Comparison of ENCODE assay signal across 1 cellular context in the genomic region with DNA sequence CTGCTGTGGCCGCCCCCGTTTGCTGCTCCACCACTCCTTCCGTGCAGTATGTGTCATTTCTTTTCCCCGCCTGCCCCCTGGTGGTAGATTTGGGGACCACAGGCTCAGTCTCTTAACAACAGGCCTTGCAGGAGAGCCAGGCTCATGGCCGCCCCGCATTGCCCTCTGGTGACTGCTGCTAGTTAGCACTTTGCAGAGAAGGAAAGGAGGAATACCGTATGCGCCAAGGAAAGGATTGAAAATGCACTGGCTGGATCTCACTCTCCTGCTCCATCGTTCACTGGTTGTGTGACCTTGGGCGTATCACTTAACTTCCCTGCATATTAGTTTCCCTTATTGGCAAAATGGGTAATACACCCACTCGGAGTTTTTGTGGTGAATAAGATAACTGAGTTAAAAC.
TF ChIP-seq lines count a peak whose summit lies in the region.

No MANE protein-coding gene starts in this region.

TF ChIP-seq in HepG2, 621 proteins besides CTCF, POLR2A, EP300 and RAD21 (continued from another document and continues in another):
- TF ChIP-seq ZNF124 (CRISPR knock-in tag; IDR thresholded peaks at IDR 0.05) (no peak), WIZ (CRISPR knock-in tag; IDR thresholded peaks at IDR 0.05) (no peak), RBM22 (optimal IDR thresholded peaks at IDR 0.05; ENCODE audit: low read length) (no peak), ZNF777 (CRISPR knock-in tag; IDR thresholded peaks at IDR 0.05) (no peak), YEATS4 (CRISPR knock-in tag; IDR thresholded peaks at IDR 0.05; ENCODE audit: borderline replicate concordance) (no peak), ZNF570 (CRISPR knock-in tag; IDR thresholded peaks at IDR 0.05; ENCODE audit: borderline replicate concordance) (no peak), SIN3A (IDR thresholded peaks at IDR 0.05; ENCODE audit: borderline replicate concordance, low read depth, low read length) (no peak), MAFF (IDR thresholded peaks at IDR 0.05; ENCODE audit: low read depth, low read length) (no peak), SAP130 (CRISPR knock-in tag; IDR thresholded peaks at IDR 0.05; ENCODE audit: low read depth) (0 out of 2 replicates have a peak, but pooled peaks have one; percentile 27), NFRKB (IDR thresholded peaks at IDR 0.05) (no peak), SNAPC2 (CRISPR knock-in tag; IDR thresholded peaks at IDR 0.05) (no peak), RCOR2 (CRISPR knock-in tag; IDR thresholded peaks at IDR 0.05) (no peak), KAT8 (CRISPR knock-in tag; IDR thresholded peaks at IDR 0.05) (0 out of 2 replicates have a peak, but pooled peaks have one; percentile 38), ZNF775 (CRISPR knock-in tag; IDR thresholded peaks at IDR 0.05; ENCODE audit: borderline replicate concordance) (no peak), RBAK (CRISPR knock-in tag; IDR thresholded peaks at IDR 0.05) (no peak), ZKSCAN5 (CRISPR knock-in tag; IDR thresholded peaks at IDR 0.05) (no peak), NKX3-1 (CRISPR knock-in tag; IDR thresholded peaks at IDR 0.05) (no peak), JUND (CRISPR knock-in tag; IDR thresholded peaks at IDR 0.05) (no peak), NCOA5 (CRISPR knock-in tag; IDR thresholded peaks at IDR 0.05) (no peak), PHF20 (CRISPR knock-in tag; IDR thresholded peaks at IDR 0.05) (no peak), MZF1 (CRISPR knock-in tag; IDR thresholded peaks at IDR 0.05; ENCODE audit: borderline replicate concordance) (no peak), ZNF782 (CRISPR knock-in tag; IDR thresholded peaks at IDR 0.05; ENCODE audit: borderline replicate concordance) (no peak), ZNF431 (CRISPR knock-in tag; IDR thresholded peaks at IDR 0.05; ENCODE audit: borderline replicate concordance, low read depth) (no peak), ZNF263 (CRISPR knock-in tag; IDR thresholded peaks at IDR 0.05) (no peak), ZNF30 (CRISPR knock-in tag; IDR thresholded peaks at IDR 0.05) (no peak), SIX4 (CRISPR knock-in tag; IDR thresholded peaks at IDR 0.05) (no peak), PAF1 (CRISPR knock-in tag; IDR thresholded peaks at IDR 0.05) (no peak), MAFK (conservative IDR thresholded peaks at IDR 0.05 in 1 of 2, IDR thresholded peaks at IDR 0.05 in 1 of 2; ENCODE audit: low read length in 2 of 2) (no peak), REPIN1 (CRISPR knock-in tag; IDR thresholded peaks at IDR 0.05; ENCODE audit: borderline replicate concordance, low read depth) (peak; percentile 70; the same call in 1 of the 2 replicates), SMARCE1 (IDR thresholded peaks at IDR 0.05; ENCODE audit: borderline replicate concordance) (no peak), IRF2 (CRISPR knock-in tag; IDR thresholded peaks at IDR 0.05) (peak; percentile 54; the same call in 1 of the 2 replicates), ZFAT (CRISPR knock-in tag; conservative IDR thresholded peaks at IDR 0.05) (no peak), NR2F1 (CRISPR knock-in tag; IDR thresholded peaks at IDR 0.05) (no peak), ZBTB21 (CRISPR knock-in tag; IDR thresholded peaks at IDR 0.05) (no peak), REL (CRISPR knock-in tag; conservative IDR thresholded peaks at IDR 0.05) (no peak), RXRB (CRISPR knock-in tag; IDR thresholded peaks at IDR 0.05; ENCODE audit: borderline replicate concordance) (peak; percentile 48; the same call in 1 of the 2 replicates), ZNF737 (CRISPR knock-in tag; IDR thresholded peaks at IDR 0.05; ENCODE audit: borderline replicate concordance) (no peak), RBFOX2 (IDR thresholded peaks at IDR 0.05; ENCODE audit: low read depth, low read length) (no peak), ZNF292 (CRISPR knock-in tag; IDR thresholded peaks at IDR 0.05; ENCODE audit: borderline replicate concordance, low read depth) (no peak), ZNF230 (CRISPR knock-in tag; IDR thresholded peaks at IDR 0.05) (no peak), TCF12 (IDR thresholded peaks at IDR 0.05) (no peak), TCF12 (CRISPR knock-in tag; IDR thresholded peaks at IDR 0.05) (no peak)
- TF ChIP-seq, protein P1, sequence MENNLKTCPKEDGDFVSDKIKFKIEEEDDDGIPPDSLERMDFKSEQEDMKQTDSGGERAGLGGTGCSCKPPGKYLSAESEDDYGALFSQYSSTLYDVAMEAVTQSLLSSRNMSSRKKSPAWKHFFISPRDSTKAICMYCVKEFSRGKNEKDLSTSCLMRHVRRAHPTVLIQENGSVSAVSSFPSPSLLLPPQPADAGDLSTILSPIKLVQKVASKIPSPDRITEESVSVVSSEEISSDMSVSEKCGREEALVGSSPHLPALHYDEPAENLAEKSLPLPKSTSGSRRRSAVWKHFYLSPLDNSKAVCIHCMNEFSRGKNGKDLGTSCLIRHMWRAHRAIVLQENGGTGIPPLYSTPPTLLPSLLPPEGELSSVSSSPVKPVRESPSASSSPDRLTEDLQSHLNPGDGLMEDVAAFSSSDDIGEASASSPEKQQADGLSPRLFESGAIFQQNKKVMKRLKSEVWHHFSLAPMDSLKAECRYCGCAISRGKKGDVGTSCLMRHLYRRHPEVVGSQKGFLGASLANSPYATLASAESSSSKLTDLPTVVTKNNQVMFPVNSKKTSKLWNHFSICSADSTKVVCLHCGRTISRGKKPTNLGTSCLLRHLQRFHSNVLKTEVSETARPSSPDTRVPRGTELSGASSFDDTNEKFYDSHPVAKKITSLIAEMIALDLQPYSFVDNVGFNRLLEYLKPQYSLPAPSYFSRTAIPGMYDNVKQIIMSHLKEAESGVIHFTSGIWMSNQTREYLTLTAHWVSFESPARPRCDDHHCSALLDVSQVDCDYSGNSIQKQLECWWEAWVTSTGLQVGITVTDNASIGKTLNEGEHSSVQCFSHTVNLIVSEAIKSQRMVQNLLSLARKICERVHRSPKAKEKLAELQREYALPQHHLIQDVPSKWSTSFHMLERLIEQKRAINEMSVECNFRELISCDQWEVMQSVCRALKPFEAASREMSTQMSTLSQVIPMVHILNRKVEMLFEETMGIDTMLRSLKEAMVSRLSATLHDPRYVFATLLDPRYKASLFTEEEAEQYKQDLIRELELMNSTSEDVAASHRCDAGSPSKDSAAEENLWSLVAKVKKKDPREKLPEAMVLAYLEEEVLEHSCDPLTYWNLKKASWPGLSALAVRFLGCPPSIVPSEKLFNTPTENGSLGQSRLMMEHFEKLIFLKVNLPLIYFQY (CRISPR knock-in tag; IDR thresholded peaks at IDR 0.05; ENCODE audit: borderline replicate concordance), result no peak
- TF ChIP-seq, protein P2, sequence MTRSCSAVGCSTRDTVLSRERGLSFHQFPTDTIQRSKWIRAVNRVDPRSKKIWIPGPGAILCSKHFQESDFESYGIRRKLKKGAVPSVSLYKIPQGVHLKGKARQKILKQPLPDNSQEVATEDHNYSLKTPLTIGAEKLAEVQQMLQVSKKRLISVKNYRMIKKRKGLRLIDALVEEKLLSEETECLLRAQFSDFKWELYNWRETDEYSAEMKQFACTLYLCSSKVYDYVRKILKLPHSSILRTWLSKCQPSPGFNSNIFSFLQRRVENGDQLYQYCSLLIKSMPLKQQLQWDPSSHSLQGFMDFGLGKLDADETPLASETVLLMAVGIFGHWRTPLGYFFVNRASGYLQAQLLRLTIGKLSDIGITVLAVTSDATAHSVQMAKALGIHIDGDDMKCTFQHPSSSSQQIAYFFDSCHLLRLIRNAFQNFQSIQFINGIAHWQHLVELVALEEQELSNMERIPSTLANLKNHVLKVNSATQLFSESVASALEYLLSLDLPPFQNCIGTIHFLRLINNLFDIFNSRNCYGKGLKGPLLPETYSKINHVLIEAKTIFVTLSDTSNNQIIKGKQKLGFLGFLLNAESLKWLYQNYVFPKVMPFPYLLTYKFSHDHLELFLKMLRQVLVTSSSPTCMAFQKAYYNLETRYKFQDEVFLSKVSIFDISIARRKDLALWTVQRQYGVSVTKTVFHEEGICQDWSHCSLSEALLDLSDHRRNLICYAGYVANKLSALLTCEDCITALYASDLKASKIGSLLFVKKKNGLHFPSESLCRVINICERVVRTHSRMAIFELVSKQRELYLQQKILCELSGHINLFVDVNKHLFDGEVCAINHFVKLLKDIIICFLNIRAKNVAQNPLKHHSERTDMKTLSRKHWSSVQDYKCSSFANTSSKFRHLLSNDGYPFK (CRISPR knock-in tag; IDR thresholded peaks at IDR 0.05; ENCODE audit: borderline replicate concordance), result 0 out of 2 replicates have a peak, but pooled peaks have one; percentile 29
- TF ChIP-seq, protein P3, sequence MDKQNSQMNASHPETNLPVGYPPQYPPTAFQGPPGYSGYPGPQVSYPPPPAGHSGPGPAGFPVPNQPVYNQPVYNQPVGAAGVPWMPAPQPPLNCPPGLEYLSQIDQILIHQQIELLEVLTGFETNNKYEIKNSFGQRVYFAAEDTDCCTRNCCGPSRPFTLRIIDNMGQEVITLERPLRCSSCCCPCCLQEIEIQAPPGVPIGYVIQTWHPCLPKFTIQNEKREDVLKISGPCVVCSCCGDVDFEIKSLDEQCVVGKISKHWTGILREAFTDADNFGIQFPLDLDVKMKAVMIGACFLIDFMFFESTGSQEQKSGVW (CRISPR knock-in tag; IDR thresholded peaks at IDR 0.05; ENCODE audit: borderline replicate concordance), result no peak
- TF ChIP-seq, protein P4, sequence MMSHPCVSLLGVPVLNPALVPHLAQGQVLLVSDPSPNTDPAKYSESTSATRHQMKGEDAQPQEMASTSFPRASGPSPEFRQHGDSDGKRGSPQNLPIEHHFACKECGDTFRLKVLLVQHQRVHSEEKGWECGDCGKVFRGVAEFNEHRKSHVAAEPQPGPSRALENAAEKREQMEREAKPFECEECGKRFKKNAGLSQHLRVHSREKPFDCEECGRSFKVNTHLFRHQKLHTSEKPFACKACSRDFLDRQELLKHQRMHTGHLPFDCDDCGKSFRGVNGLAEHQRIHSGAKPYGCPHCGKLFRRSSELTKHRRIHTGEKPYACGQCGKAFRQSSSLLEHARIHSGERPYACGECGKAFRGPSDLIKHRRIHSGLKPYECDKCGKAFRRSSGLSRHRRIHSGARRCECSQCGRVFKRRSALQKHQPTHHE (CRISPR knock-in tag; IDR thresholded peaks at IDR 0.05; ENCODE audit: borderline replicate concordance), result no peak
- TF ChIP-seq, protein P5, sequence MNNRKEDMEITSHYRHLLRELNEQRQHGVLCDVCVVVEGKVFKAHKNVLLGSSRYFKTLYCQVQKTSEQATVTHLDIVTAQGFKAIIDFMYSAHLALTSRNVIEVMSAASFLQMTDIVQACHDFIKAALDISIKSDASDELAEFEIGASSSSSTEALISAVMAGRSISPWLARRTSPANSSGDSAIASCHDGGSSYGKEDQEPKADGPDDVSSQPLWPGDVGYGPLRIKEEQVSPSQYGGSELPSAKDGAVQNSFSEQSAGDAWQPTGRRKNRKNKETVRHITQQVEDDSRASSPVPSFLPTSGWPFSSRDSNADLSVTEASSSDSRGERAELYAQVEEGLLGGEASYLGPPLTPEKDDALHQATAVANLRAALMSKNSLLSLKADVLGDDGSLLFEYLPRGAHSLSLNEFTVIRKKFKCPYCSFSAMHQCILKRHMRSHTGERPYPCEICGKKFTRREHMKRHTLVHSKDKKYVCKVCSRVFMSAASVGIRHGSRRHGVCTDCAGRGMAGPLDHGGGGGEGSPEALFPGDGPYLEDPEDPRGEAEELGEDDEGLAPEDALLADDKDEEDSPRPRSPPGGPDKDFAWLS (CRISPR knock-in tag; IDR thresholded peaks at IDR 0.05; ENCODE audit: borderline replicate concordance), result no peak
- TF ChIP-seq, protein P6, sequence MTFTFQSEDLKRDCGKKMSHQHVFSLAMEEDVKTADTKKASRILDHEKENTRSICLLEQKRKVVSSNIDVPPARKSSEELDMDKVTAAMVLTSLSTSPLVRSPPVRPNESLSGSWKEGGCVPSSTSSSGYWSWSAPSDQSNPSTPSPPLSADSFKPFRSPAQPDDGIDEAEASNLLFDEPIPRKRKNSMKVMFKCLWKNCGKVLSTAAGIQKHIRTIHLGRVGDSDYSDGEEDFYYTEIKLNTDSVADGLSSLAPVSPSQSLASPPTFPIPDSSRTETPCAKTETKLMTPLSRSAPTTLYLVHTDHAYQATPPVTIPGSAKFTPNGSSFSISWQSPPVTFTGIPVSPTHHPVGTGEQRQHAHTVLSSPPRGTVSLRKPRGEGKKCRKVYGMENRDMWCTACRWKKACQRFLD (CRISPR knock-in tag; IDR thresholded peaks at IDR 0.05; ENCODE audit: borderline replicate concordance), result no peak
- TF ChIP-seq, protein P7, sequence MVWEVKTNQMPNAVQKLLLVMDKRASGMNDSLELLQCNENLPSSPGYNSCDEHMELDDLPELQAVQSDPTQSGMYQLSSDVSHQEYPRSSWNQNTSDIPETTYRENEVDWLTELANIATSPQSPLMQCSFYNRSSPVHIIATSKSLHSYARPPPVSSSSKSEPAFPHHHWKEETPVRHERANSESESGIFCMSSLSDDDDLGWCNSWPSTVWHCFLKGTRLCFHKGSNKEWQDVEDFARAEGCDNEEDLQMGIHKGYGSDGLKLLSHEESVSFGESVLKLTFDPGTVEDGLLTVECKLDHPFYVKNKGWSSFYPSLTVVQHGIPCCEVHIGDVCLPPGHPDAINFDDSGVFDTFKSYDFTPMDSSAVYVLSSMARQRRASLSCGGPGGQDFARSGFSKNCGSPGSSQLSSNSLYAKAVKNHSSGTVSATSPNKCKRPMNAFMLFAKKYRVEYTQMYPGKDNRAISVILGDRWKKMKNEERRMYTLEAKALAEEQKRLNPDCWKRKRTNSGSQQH (CRISPR knock-in tag; IDR thresholded peaks at IDR 0.05; ENCODE audit: low read depth), result no peak
- TF ChIP-seq, protein P8, sequence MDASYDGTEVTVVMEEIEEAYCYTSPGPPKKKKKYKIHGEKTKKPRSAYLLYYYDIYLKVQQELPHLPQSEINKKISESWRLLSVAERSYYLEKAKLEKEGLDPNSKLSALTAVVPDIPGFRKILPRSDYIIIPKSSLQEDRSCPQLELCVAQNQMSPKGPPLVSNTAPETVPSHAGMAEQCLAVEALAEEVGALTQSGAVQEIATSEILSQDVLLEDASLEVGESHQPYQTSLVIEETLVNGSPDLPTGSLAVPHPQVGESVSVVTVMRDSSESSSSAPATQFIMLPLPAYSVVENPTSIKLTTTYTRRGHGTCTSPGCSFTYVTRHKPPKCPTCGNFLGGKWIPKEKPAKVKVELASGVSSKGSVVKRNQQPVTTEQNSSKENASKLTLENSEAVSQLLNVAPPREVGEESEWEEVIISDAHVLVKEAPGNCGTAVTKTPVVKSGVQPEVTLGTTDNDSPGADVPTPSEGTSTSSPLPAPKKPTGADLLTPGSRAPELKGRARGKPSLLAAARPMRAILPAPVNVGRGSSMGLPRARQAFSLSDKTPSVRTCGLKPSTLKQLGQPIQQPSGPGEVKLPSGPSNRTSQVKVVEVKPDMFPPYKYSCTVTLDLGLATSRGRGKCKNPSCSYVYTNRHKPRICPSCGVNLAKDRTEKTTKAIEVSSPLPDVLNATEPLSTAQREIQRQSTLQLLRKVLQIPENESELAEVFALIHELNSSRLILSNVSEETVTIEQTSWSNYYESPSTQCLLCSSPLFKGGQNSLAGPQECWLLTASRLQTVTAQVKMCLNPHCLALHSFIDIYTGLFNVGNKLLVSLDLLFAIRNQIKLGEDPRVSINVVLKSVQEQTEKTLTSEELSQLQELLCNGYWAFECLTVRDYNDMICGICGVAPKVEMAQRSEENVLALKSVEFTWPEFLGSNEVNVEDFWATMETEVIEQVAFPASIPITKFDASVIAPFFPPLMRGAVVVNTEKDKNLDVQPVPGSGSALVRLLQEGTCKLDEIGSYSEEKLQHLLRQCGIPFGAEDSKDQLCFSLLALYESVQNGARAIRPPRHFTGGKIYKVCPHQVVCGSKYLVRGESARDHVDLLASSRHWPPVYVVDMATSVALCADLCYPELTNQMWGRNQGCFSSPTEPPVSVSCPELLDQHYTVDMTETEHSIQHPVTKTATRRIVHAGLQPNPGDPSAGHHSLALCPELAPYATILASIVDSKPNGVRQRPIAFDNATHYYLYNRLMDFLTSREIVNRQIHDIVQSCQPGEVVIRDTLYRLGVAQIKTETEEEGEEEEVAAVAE (CRISPR knock-in tag; IDR thresholded peaks at IDR 0.05; ENCODE audit: borderline replicate concordance), result no peak
